In genomic region chr3:10149222-10149621, GRCh38 we compare ENCODE assay signal across 1 cellular context.
TF ChIP-seq lines count a peak whose summit lies in the region.

No MANE protein-coding gene starts in this region.

TF ChIP-seq in GM23338, 12 proteins besides CTCF, POLR2A, EP300 and RAD21 (continued from another document):
- TF ChIP-seq EZH2 (IDR thresholded peaks at IDR 0.05; ENCODE audit: low read depth, unreplicated experiment) (no peak), REST (IDR thresholded peaks at IDR 0.05; ENCODE audit: unreplicated experiment) (no peak), ETS1 (IDR thresholded peaks at IDR 0.05) (no peak), CREB1 (CRISPR knock-in tag; IDR thresholded peaks at IDR 0.05; ENCODE audit: low read depth) (no peak), ZNF462 (CRISPR knock-in tag; IDR thresholded peaks at IDR 0.05) (no peak)
